Comparison of ENCODE assay signal across 27 cellular contexts in the genomic region with DNA sequence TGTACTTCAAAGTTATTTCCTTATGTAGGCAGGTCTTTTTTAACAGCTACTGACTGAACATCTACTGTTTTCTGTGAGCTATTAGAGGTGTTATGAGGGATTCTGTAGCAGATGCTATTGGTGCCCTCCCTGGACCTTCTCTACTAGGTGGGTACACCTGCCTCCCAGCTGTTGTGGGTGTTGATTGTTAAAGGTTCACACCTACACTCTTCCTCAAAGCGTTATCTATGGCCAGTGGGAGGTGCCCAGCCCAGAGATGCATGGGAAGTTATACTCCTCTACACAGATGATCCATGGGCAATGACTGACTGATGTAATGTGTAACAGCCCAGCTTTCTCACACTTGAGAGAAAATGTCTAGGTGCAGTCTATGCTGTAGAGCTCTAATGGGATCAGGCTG.
"Had no signal": no experiment of that assay in that cellular context is flagged by ENCODE, and none has a peak within 500 bp of the region (broad histone marks: within the 10 kb centered on the region; RNA-seq: fewer than 3 reads in every experiment).

No MANE protein-coding gene starts in this region.

- H3K4me3 ChIP-seq: body of pancreas, esophagus squamous epithelium, gastroesophageal sphincter had no signal

- ATAC-seq: activated CD8-positive, alpha-beta T cell treated with anti-CD3 and anti-CD28 coated beads for 36 hours; activated T-cell treated with anti-CD3 and anti-CD28 coated beads, Interleukin-2, amount 50 U/mL, for 4 hours; activated T-helper 17 cell treated with anti-CD3 and anti-CD28 coated beads, Interleukin-2, amount 50 U/mL, for 72 hours; body of pancreas; gastroesophageal sphincter; T-helper 17 cell had no signal

- H3K9me3 ChIP-seq: body of pancreas, esophagus squamous epithelium, gastroesophageal sphincter had no signal

- H3K4me1 Mint-ChIP-seq: activated B cell treated with CpG ODN at 0.5 μM for 24 hours; activated T-helper 17 cell treated with anti-CD3 and anti-CD28 coated beads, Interleukin-2, amount 50 U/mL, for 72 hours; T-helper 17 cell had no signal

- DNase-seq: activated B cell treated with CpG ODN at 0.5 μM for 24 hours; activated CD4-positive, alpha-beta T cell treated with anti-CD3 and anti-CD28 coated beads for 48 hours; activated CD4-positive, alpha-beta T cell treated with anti-CD3 and anti-CD28 coated beads, Interleukin-2, amount 50 U/mL, for 1 hour; activated CD4-positive, alpha-beta T cell treated with anti-CD3 and anti-CD28 coated beads, Interleukin-2, amount 50 U/mL, for 48 hours; activated CD8-positive, alpha-beta memory T cell treated with anti-CD3 and anti-CD28 coated beads for 24 hours; activated CD8-positive, alpha-beta T cell treated with anti-CD3 and anti-CD28 coated beads for 36 hours; activated effector memory CD4-positive, alpha-beta T cell treated with Interleukin-2 at 50 U/mL for 16 hours; activated gamma-delta T cell treated with Interleukin-2 at 50 U/mL for 16 hours; activated naive CD4-positive, alpha-beta T cell treated with anti-CD3 and anti-CD28 coated beads, Interleukin-2, amount 50 U/mL, for 16 hours; activated naive CD4-positive, alpha-beta T cell treated with Interleukin-2 at 50 U/mL for 16 hours; activated T-cell treated with anti-CD3 and anti-CD28 coated beads, Interleukin-2, amount 50 U/mL, for 4 hours; amniotic stem cell; anterior cingulate cortex; body of pancreas; caudate nucleus; effector CD8-positive, alpha-beta T cell; esophagus squamous epithelium; foreskin melanocyte; T-helper 1 cell; T-helper 17 cell; T1000; WERI-Rb-1 had no signal

- H3K27ac ChIP-seq: body of pancreas, epithelial cell of prostate, esophagus squamous epithelium, gastroesophageal sphincter, WERI-Rb-1 had no signal

- H3K36me3 ChIP-seq: esophagus squamous epithelium, gastroesophageal sphincter, WERI-Rb-1 had no signal

- H3K27me3 Mint-ChIP-seq: activated B cell treated with CpG ODN at 0.5 μM for 24 hours; activated CD8-positive, alpha-beta T cell treated with anti-CD3 and anti-CD28 coated beads for 36 hours; T-helper 17 cell had no signal

- H3K27me3 ChIP-seq: body of pancreas, esophagus squamous epithelium, gastroesophageal sphincter had no signal

- H3K27ac Mint-ChIP-seq: activated B cell treated with CpG ODN at 0.5 μM for 24 hours; activated CD8-positive, alpha-beta T cell treated with anti-CD3 and anti-CD28 coated beads for 36 hours; activated naive CD8-positive, alpha-beta T cell; activated T-helper 17 cell treated with anti-CD3 and anti-CD28 coated beads, Interleukin-2, amount 50 U/mL, for 72 hours; T-helper 17 cell; T-helper 2 cell treated with Interferon-gamma antibody and Interleukin-4, amounts not matched to agents 5 μg/mL and 100 μg/mL, for 36 hours had no signal

- H3K4me1 ChIP-seq: esophagus squamous epithelium had no signal

- H3K4me3 Mint-ChIP-seq: activated B cell treated with CpG ODN at 0.5 μM for 24 hours; activated CD8-positive, alpha-beta T cell treated with anti-CD3 and anti-CD28 coated beads for 36 hours; activated naive CD8-positive, alpha-beta T cell; activated T-cell treated with anti-CD3 and anti-CD28 coated beads, Interleukin-2, amount 50 U/mL, for 4 hours; activated T-helper 17 cell treated with anti-CD3 and anti-CD28 coated beads, Interleukin-2, amount 50 U/mL, for 72 hours; T-helper 17 cell; T-helper 2 cell treated with Interferon-gamma antibody and Interleukin-4, amounts not matched to agents 5 μg/mL and 100 μg/mL, for 36 hours had no signal

- H3K36me3 Mint-ChIP-seq: activated naive CD8-positive, alpha-beta T cell had no signal

- H3K9me3 Mint-ChIP-seq: activated B cell treated with CpG ODN at 0.5 μM for 24 hours; activated CD8-positive, alpha-beta T cell treated with anti-CD3 and anti-CD28 coated beads for 36 hours; activated T-helper 17 cell treated with anti-CD3 and anti-CD28 coated beads, Interleukin-2, amount 50 U/mL, for 72 hours; T-helper 2 cell treated with Interferon-gamma antibody and Interleukin-4, amounts not matched to agents 5 μg/mL and 100 μg/mL, for 36 hours had no signal
